8 cellular contexts compared by ENCODE assay signal in the genomic region with DNA sequence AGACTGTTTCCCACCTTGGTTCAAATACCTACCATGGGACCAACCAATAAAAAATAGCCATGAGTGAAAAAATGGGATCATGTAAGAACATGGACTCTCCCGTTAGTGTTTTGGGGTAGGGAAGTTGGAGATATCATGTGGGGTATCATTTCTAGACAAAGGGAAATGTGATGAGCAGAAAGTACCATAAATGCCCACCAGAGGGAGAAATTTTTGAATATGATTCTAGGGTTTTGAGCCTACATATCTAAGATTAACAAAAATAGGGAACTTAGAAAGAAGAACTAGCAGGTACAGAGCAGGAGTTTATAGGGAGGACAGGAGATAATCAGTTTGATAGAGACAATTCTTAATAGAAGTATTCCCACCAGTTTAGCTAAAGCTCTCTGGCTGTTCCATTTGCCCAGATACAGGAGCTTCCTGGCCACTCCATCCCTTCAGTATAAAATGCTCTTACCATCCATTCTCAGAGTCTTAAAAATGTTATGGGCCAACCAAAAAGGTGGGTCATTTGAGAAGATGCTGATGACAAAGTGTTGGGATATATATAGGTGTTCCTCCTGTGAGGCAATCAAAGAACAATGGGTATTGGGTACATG. TPM values are rescaled to one million over a fixed set of nuclear protein-coding genes. Genes with fewer than 3 reads are reported as not detected.
DNase-seq lines count a peak whose midpoint lies in the region; ATAC-seq and TF ChIP-seq lines count a peak whose summit lies in the region.

No MANE protein-coding gene starts in this region.

- H3K9me3 Mint-ChIP-seq in stimulated activated effector memory CD8-positive, alpha-beta T cell treated with anti-CD3 and anti-CD28 coated beads, Interleukin-12 subunit alpha, Interleukin-12 subunit beta, amount 100 ng/mL, for 72 hours, result no peaks in the 10 kb centered on the region

- H2BK12ac ChIP-seq in neuronal stem cell (ENCODE audit: low read length), result no peak overlapping the region

- H3K14ac ChIP-seq in neuronal stem cell (ENCODE audit: low read length), result no peak overlapping the region

- H4K8ac ChIP-seq in neuronal stem cell (ENCODE audit: low read depth, low read length), result no peak overlapping the region

- H3K27ac ChIP-seq in mammary epithelial cell (ENCODE audit: insufficient read depth, low read depth, low read length) (no peak overlapping the region), osteoblast (ENCODE audit: low read depth, low read length) (no peak overlapping the region), neuronal stem cell (replicated peaks; ENCODE audit: low read length) (no peak overlapping the region)

- no peaks in the 10 kb centered on the region for H3K27me3 ChIP-seq in mammary epithelial cell (ENCODE audit: insufficient read depth, low read length)
- no peaks in the 10 kb centered on the region for H3K27me3 ChIP-seq in osteoblast (ENCODE audit: insufficient read depth, low read length)
- H3K27me3 ChIP-seq in neuronal stem cell (ENCODE audit: control insufficient read depth in 3 of 3, insufficient read depth in 3 of 3, low read depth in 1 of 3, low read length in 3 of 3), result peaks cover 0 to 6% (median 0%) of the 10 kb centered on the region in 3 experiments

- H3K18ac ChIP-seq in neuronal stem cell (ENCODE audit: low read length), result no peak overlapping the region

- TF ChIP-seq CTCF in mammary epithelial cell (conservative IDR thresholded peaks at IDR 0.05 in 1 of 2, IDR thresholded peaks at IDR 0.05 in 1 of 2; ENCODE audit: extremely low read depth in 1 of 2, insufficient read depth in 1 of 2, low read depth in 1 of 2, low read length in 2 of 2) (peak; percentile 60), osteoblast (IDR thresholded peaks at IDR 0.05; ENCODE audit: extremely low read depth, low read depth, low read length) (peak; percentile 60)

- no peak overlapping the region for H3K23ac ChIP-seq in neuronal stem cell (ENCODE audit: low read depth, low read length, poor library complexity)

- no peak overlapping the region for H3K27ac Mint-ChIP-seq in stimulated activated effector memory CD8-positive, alpha-beta T cell treated with anti-CD3 and anti-CD28 coated beads, Interleukin-12 subunit alpha, Interleukin-12 subunit beta, amount 100 ng/mL, for 72 hours

- H2BK120ac ChIP-seq in neuronal stem cell (ENCODE audit: low read depth, low read length), result no peak overlapping the region

- H2BK15ac ChIP-seq in neuronal stem cell (ENCODE audit: low read length), result no peak overlapping the region

- H3K4me3 ChIP-seq in mammary epithelial cell (replicated peaks in 1 of 3; ENCODE audit: insufficient read depth in 1 of 3, low read depth in 2 of 3, low read length in 3 of 3) (no peak overlapping the region), osteoblast (ENCODE audit: insufficient read depth, low read length) (no peak overlapping the region), neuronal stem cell (ENCODE audit: low read length in 2 of 2) (no peak overlapping the region)

- in situ Hi-C loops in mammary epithelial cell (cut with MboI; ENCODE audit: low sequenced_read_pairs in 2 of 2), result loop anchor here (5.0 to 25.0 kb wide), 5 partner anchors 118 to 560 kb away; a partner anchor contains a TSS

- H3K4me2 ChIP-seq in mammary epithelial cell (ENCODE audit: insufficient read depth, low read depth, low read length) (no peak overlapping the region), osteoblast (ENCODE audit: insufficient read depth, low read length) (no peak overlapping the region), neuronal stem cell (ENCODE audit: insufficient read depth, low read length, poor library complexity, severe bottlenecking) (no peak overlapping the region)

- no peak overlapping the region for H3K4me3 Mint-ChIP-seq in stimulated activated effector memory CD8-positive, alpha-beta T cell treated with anti-CD3 and anti-CD28 coated beads, Interleukin-12 subunit alpha, Interleukin-12 subunit beta, amount 100 ng/mL, for 72 hours

- H3K79me2 ChIP-seq in mammary epithelial cell (ENCODE audit: insufficient read depth, low read length), result peaks cover 14% of the 10 kb centered on the region
- H3K79me2 ChIP-seq in osteoblast (ENCODE audit: insufficient read depth, low read length), result peaks cover 10% of the 10 kb centered on the region

- no TSS peak for BruUV-seq in mammary epithelial cell (replicated peaks; lab: Mats Ljungman, UMichigan)

- WGBS in mammary epithelial cell (ENCODE audit: low coverage, missing lambda C conversion rate), result 0% methylated on average over 1 of the region's 1 CpG
- no CpG with 5 or more reads among the region's 1 CpG for WGBS in neuronal stem cell (ENCODE audit: extremely low coverage in 2 of 2, insufficient read length in 2 of 2, insufficient replicate concordance in 1 of 2), 2 donors

- H3K79me1 ChIP-seq in neuronal stem cell (ENCODE audit: low read depth, low read length), result peaks cover 4% of the 10 kb centered on the region

- H4K91ac ChIP-seq in neuronal stem cell (ENCODE audit: low read depth, low read length, poor library complexity), result no peak overlapping the region

- no peak for ATAC-seq in stimulated activated effector memory CD8-positive, alpha-beta T cell treated with anti-CD3 and anti-CD28 coated beads, Interleukin-12 subunit alpha, Interleukin-12 subunit beta, amount 100 ng/mL, for 72 hours

- H4K20me1 ChIP-seq in mammary epithelial cell (ENCODE audit: insufficient read depth, low read length), result no peaks in the 10 kb centered on the region
- peaks cover 2% of the 10 kb centered on the region for H4K20me1 ChIP-seq in osteoblast (ENCODE audit: insufficient read depth, low read length)

- H3K4me1 ChIP-seq in mammary epithelial cell (ENCODE audit: insufficient read depth, low read length) (peaks cover 6% of the 10 kb centered on the region), osteoblast (ENCODE audit: insufficient read depth, low read length) (peaks cover 7% of the 10 kb centered on the region), neuronal stem cell (ENCODE audit: control insufficient read depth in 2 of 2, insufficient read depth in 1 of 2, low read depth in 1 of 2, low read length in 2 of 2) (peaks cover 5 to 6% of the 10 kb centered on the region in 2 donors)

- no peak overlapping the region for H3K9ac ChIP-seq in mammary epithelial cell (ENCODE audit: insufficient read depth, low read length)
- H3K9ac ChIP-seq in neuronal stem cell (ENCODE audit: low read depth, low read length, poor library complexity), result no peak overlapping the region

- peaks cover 18% of the 10 kb centered on the region for H3K4me1 Mint-ChIP-seq in stimulated activated effector memory CD8-positive, alpha-beta T cell treated with anti-CD3 and anti-CD28 coated beads, Interleukin-12 subunit alpha, Interleukin-12 subunit beta, amount 100 ng/mL, for 72 hours

- H3K36me3 Mint-ChIP-seq in stimulated activated effector memory CD8-positive, alpha-beta T cell treated with anti-CD3 and anti-CD28 coated beads, Interleukin-12 subunit alpha, Interleukin-12 subunit beta, amount 100 ng/mL, for 72 hours, result peaks cover 19% of the 10 kb centered on the region

- DNase-seq in NCI-H2196 (lab: John Stamatoyannopoulos, UW; ENCODE audit: unreplicated experiment), result peak; percentile 32
- no peak for DNase-seq in NCI-H2196 treated with DMSO at 0.1 percent for 48 hours (lab: John Stamatoyannopoulos, UW; ENCODE audit: unreplicated experiment)
- peak; percentile 12 for DNase-seq in NCI-H2171 (lab: John Stamatoyannopoulos, UW)
- peak; percentile 20 for DNase-seq in mammary epithelial cell
- peak; percentile 65 for DNase-seq in osteoblast (ENCODE audit: insufficient read length, low spot score, missing footprints)
- DNase-seq in medulla oblongata (ENCODE audit: extremely low spot score), result no peak
- DNase-seq in stimulated activated effector memory CD8-positive, alpha-beta T cell treated with anti-CD3 and anti-CD28 coated beads, Interleukin-12 subunit alpha, Interleukin-12 subunit beta, amount 100 ng/mL, for 72 hours (ENCODE audit: low spot score in 2 of 2), result no peak
- no peak for DNase-seq in neuronal stem cell (ENCODE audit: low spot score)

- intact Hi-C loops in mammary epithelial cell (cut with micrococcal nuclease), result loop anchor here (1.0 kb wide), 1 partner anchor 108 kb away; no protein-coding TSS in a partner anchor

- no peak overlapping the region for H2AK5ac ChIP-seq in neuronal stem cell (ENCODE audit: low read depth, low read length)

- dilution Hi-C loops in mammary epithelial cell (cut with HindIII; ENCODE audit: low sequenced_read_pairs), result no loop called here

- no peak overlapping the region for H2AFZ ChIP-seq in mammary epithelial cell (ENCODE audit: low read depth, low read length)
- no peak overlapping the region for H2AFZ ChIP-seq in osteoblast (ENCODE audit: low read length)
- no peak overlapping the region for H2AFZ ChIP-seq in neuronal stem cell (ENCODE audit: low read length)

- H3K36me3 ChIP-seq in mammary epithelial cell (ENCODE audit: insufficient read depth, low read length) (no peaks in the 10 kb centered on the region), osteoblast (ENCODE audit: insufficient read depth, low read length) (no peaks in the 10 kb centered on the region), neuronal stem cell (replicated peaks in 1 of 2; ENCODE audit: control insufficient read depth in 2 of 2, insufficient read depth in 2 of 2, low read length in 2 of 2) (no peaks in the 10 kb centered on the region)

- H3K9me3 ChIP-seq in mammary epithelial cell (replicated peaks; ENCODE audit: insufficient read depth, low read length), result no peaks in the 10 kb centered on the region
- H3K9me3 ChIP-seq in osteoblast (ENCODE audit: low read depth, low read length), result no peaks in the 10 kb centered on the region
- H3K9me3 ChIP-seq in neuronal stem cell (replicated peaks in 1 of 2; ENCODE audit: control insufficient read depth in 2 of 2, insufficient read depth in 1 of 2, low read depth in 1 of 2, low read length in 2 of 2), result no peaks in the 10 kb centered on the region

- H2BK5ac ChIP-seq in neuronal stem cell (ENCODE audit: low read length), result no peak overlapping the region

- CTCF ChIA-PET in mammary epithelial cell (lab: Charles Lee; ENCODE audit: low non-redundant PET), result interaction anchor here (0.8 kb wide), 1 partner anchor 1078 kb away, joined by 5 read pairs; no protein-coding TSS in a partner anchor

- no peak overlapping the region for H3K4ac ChIP-seq in neuronal stem cell (ENCODE audit: low read length)

RNA-seq across cellular contexts. Expression of a gene that starts 3.6 kb away (rescaled TPM):
- total RNA-seq in mammary epithelial cell (10 to 100 TPM; 24.3 to 25.2 TPM), osteoblast (21.5 and 22.1 TPM in 2 replicates)
- 18.8 TPM for polyA plus RNA-seq in mammary epithelial cell
- polyA minus RNA-seq in mammary epithelial cell, result 23.0 TPM
- polyA plus RNA-seq in neuronal stem cell (2013, experiment 1 of 2), result 14.4 TPM
- polyA plus RNA-seq in neuronal stem cell (2013, experiment 2 of 2), result 14.2 TPM

Comparison
In these comparisons a context has a peak if more than half of its experiments do, and no peak if none do; other contexts are left out.
1. DNase-seq: peak in NCI-H2196 (single experiment), NCI-H2171 (single experiment), mammary epithelial cell (single experiment) and osteoblast (single experiment); none in NCI-H2196 treated with DMSO at 0.1 percent for 48 hours (single experiment), medulla oblongata (single experiment), stimulated activated effector memory CD8-positive, alpha-beta T cell treated with anti-CD3 and anti-CD28 coated beads, Interleukin-12 subunit alpha, Interleukin-12 subunit beta, amount 100 ng/mL, for 72 hours (0 of 2) and neuronal stem cell (single experiment).